9 cellular contexts compared by ENCODE assay signal in genomic region chrX:154738013-154738738, GRCh38. TPM values are rescaled to one million over a fixed set of nuclear protein-coding genes. Genes with fewer than 3 reads are reported as not detected.
DNase-seq lines count a peak whose midpoint lies in the region; ATAC-seq and TF ChIP-seq lines count a peak whose summit lies in the region.
"Had no signal": no experiment of that assay in that cellular context is flagged by ENCODE, and none has a peak within 500 bp of the region (broad histone marks: within the 10 kb centered on the region; RNA-seq: fewer than 3 reads in every experiment).

No MANE protein-coding gene starts in this region.

- H3K4me1 Mint-ChIP-seq in activated T-cell treated with anti-CD3 and anti-CD28 coated beads, Interleukin-2, amount 50 U/mL, for 24 hours (ENCODE audit: low read depth), result peaks cover 63% of the 10 kb centered on the region
- peaks cover 85% of the 10 kb centered on the region for H3K4me1 Mint-ChIP-seq in activated CD8-positive, alpha-beta T cell treated with anti-CD3 and anti-CD28 coated beads, Interleukin-2, amount 10 ng/mL, durations not matched to agents 7 days and 5 days (ENCODE audit: low read depth)
- 0 out of 2 replicates have a peak, but pooled peaks cover 6% of the 10 kb centered on the region for H3K4me1 Mint-ChIP-seq in WTC11

- WGBS in tibial nerve, 2 donors, result 46 to 51% methylated on average over 8 of the region's 8 CpGs

- no peaks in the 10 kb centered on the region for H3K36me3 ChIP-seq in tibial nerve

- intact Hi-C loops in left ventricle myocardium superior (cut with micrococcal nuclease), result no loop called here

- H3K9me3 Mint-ChIP-seq in activated T-cell treated with anti-CD3 and anti-CD28 coated beads, Interleukin-2, amount 50 U/mL, for 24 hours, result no peaks in the 10 kb centered on the region
- H3K9me3 Mint-ChIP-seq in activated CD8-positive, alpha-beta T cell treated with anti-CD3 and anti-CD28 coated beads, Interleukin-2, amount 10 ng/mL, durations not matched to agents 7 days and 5 days (ENCODE audit: insufficient read depth), result no peaks in the 10 kb centered on the region
- H3K9me3 Mint-ChIP-seq in WTC11, result no peaks in the 10 kb centered on the region

- peak overlapping the region; percentile 82 for H3K27ac Mint-ChIP-seq in activated T-cell treated with anti-CD3 and anti-CD28 coated beads, Interleukin-2, amount 50 U/mL, for 24 hours
- H3K27ac Mint-ChIP-seq in activated CD8-positive, alpha-beta T cell treated with anti-CD3 and anti-CD28 coated beads, Interleukin-2, amount 10 ng/mL, durations not matched to agents 7 days and 5 days, result peak overlapping the region; percentile 79
- H3K27ac Mint-ChIP-seq in WTC11, result no peak overlapping the region

- DNase-seq in activated T-cell treated with anti-CD3 and anti-CD28 coated beads, Interleukin-2, amount 50 U/mL, for 24 hours, result no peak
- no peak for DNase-seq in activated T-cell treated with anti-CD3 and anti-CD28 coated beads, Interleukin-2, amount 50 U/mL, for 48 hours
- DNase-seq in activated CD8-positive, alpha-beta T cell treated with anti-CD3 and anti-CD28 coated beads, Interleukin-2, amount 10 ng/mL, durations not matched to agents 7 days and 5 days, result peak; percentile 43
- peak; percentile 63 for DNase-seq in left ventricle myocardium superior
- DNase-seq in tibial nerve (ENCODE audit: low spot score in 2 of 2), result no peak
- no peak for DNase-seq in WTC11 (ENCODE audit: low spot score)
- no peak for DNase-seq in NCI-H524 treated with DMSO at 0.1 percent for 48 hours (lab: John Stamatoyannopoulos, UW)
- DNase-seq: nucleus accumbens had no signal

- CTCF ChIA-PET in activated CD8-positive, alpha-beta T cell treated with anti-CD3 and anti-CD28 coated beads, Interleukin-2, amount 10 ng/mL, durations not matched to agents 7 days and 5 days (lab: Charles Lee), result interaction anchor here (0.9 to 8.2 kb wide), 4 partner anchors 10 to 20 kb away, joined by 3 to 75 read pairs (median 8); partner anchors contain the start of gene GAB3
- CTCF ChIA-PET in WTC11 (lab: Charles Lee), result interaction anchor here (1.0 kb wide), 1 partner anchor 11 kb away, joined by 4 read pairs; no protein-coding TSS in a partner anchor

- H3K36me3 Mint-ChIP-seq in activated T-cell treated with anti-CD3 and anti-CD28 coated beads, Interleukin-2, amount 50 U/mL, for 24 hours (ENCODE audit: low read depth), result no peaks in the 10 kb centered on the region
- peaks cover 36% of the 10 kb centered on the region for H3K36me3 Mint-ChIP-seq in activated CD8-positive, alpha-beta T cell treated with anti-CD3 and anti-CD28 coated beads, Interleukin-2, amount 10 ng/mL, durations not matched to agents 7 days and 5 days (ENCODE audit: low read depth)
- H3K36me3 Mint-ChIP-seq in WTC11, result no peaks in the 10 kb centered on the region

- TF ChIP-seq POLR2A in tibial nerve (IDR thresholded peaks at IDR 0.05), result no peak

- no peak overlapping the region for H3K4me3 Mint-ChIP-seq in activated T-cell treated with anti-CD3 and anti-CD28 coated beads, Interleukin-2, amount 50 U/mL, for 24 hours
- H3K4me3 Mint-ChIP-seq in activated CD8-positive, alpha-beta T cell treated with anti-CD3 and anti-CD28 coated beads, Interleukin-2, amount 10 ng/mL, durations not matched to agents 7 days and 5 days, result peak overlapping the region; percentile 48
- no peak overlapping the region for H3K4me3 Mint-ChIP-seq in WTC11

- H3K4me1 ChIP-seq in tibial nerve, result peaks cover 0 to 49% (median 12%) of the 10 kb centered on the region in 4 donors

- H3K27me3 ChIP-seq in tibial nerve, result no peaks in the 10 kb centered on the region

- TF ChIP-seq CTCF in tibial nerve (IDR thresholded peaks at IDR 0.05) (no peak), WTC11 (IDR thresholded peaks at IDR 0.05) (no peak)

- H3K9me3 ChIP-seq in tibial nerve, result no peaks in the 10 kb centered on the region

- peak overlapping the region in 3 of 4 donors; percentile 19 to 83 (median 33) for H3K27ac ChIP-seq in tibial nerve

- ATAC-seq in activated CD8-positive, alpha-beta T cell treated with anti-CD3 and anti-CD28 coated beads, Interleukin-2, amount 10 ng/mL, durations not matched to agents 7 days and 5 days, result peak; percentile 37
- ATAC-seq in left ventricle myocardium superior, result peak; percentile 64
- ATAC-seq in WTC11, result no peak
- no peak for ATAC-seq in GM19324 (IDR thresholded peaks at IDR 0.05; ENCODE audit: low FRiP score, unreplicated experiment)

- POLR2A ChIA-PET in activated CD8-positive, alpha-beta T cell treated with anti-CD3 and anti-CD28 coated beads, Interleukin-2, amount 10 ng/mL, durations not matched to agents 7 days and 5 days (lab: Charles Lee), result interaction anchor here (0.7 to 1.3 kb wide), 3 partner anchors 21 to 69 kb away, joined by 3 to 5 read pairs (median 3); no protein-coding TSS in a partner anchor
- POLR2A ChIA-PET in WTC11 (lab: Charles Lee), result no interaction called here

- peaks cover 21% of the 10 kb centered on the region for H3K27me3 Mint-ChIP-seq in activated T-cell treated with anti-CD3 and anti-CD28 coated beads, Interleukin-2, amount 50 U/mL, for 24 hours
- no peaks in the 10 kb centered on the region for H3K27me3 Mint-ChIP-seq in activated CD8-positive, alpha-beta T cell treated with anti-CD3 and anti-CD28 coated beads, Interleukin-2, amount 10 ng/mL, durations not matched to agents 7 days and 5 days (ENCODE audit: low read depth)
- no peaks in the 10 kb centered on the region; the same call in 1 of the 2 replicates for H3K27me3 Mint-ChIP-seq in WTC11 (ENCODE audit: low read depth)

- no peak overlapping the region for H3K4me3 ChIP-seq in tibial nerve

- peak in 1 of 2 donors; percentile 48 for TF ChIP-seq EP300 in tibial nerve (IDR thresholded peaks at IDR 0.05)

TF ChIP-seq in WTC11, 78 proteins besides CTCF, POLR2A, EP300 and RAD21 (continues in another document):
- no peak for TF ChIP-seq ZNF396 (CRISPR knock-in tag; IDR thresholded peaks at IDR 0.05; ENCODE audit: borderline replicate concordance)
- TF ChIP-seq STAT6 (CRISPR knock-in tag; conservative IDR thresholded peaks at IDR 0.05; ENCODE audit: low read depth), result no peak
- no peak for TF ChIP-seq USF2 (CRISPR knock-in tag; IDR thresholded peaks at IDR 0.05)
- no peak for TF ChIP-seq ZNF317 (CRISPR knock-in tag; IDR thresholded peaks at IDR 0.05; ENCODE audit: borderline replicate concordance, low read depth)

RNA-seq across cellular contexts. Expression of gene GAB3, which starts 12.7 kb away (rescaled TPM):
- total RNA-seq in activated CD8-positive, alpha-beta T cell treated with anti-CD3 and anti-CD28 coated beads, Interleukin-2, amount 10 ng/mL, durations not matched to agents 7 days and 5 days, result 10 to 100 TPM in 1 of 2 experiments, 1 to 10 TPM in 1; 9.9 to 10.3 TPM
- total RNA-seq in left ventricle myocardium superior (14.1 TPM), tibial nerve (1 to 10 TPM; 5.1 to 7.5 (median 5.8) TPM), WTC11 (2021) (0.66 to 1.0 TPM (median 0.72 TPM) in 3 replicates)

RNA-seq across cellular contexts. Expression of gene DKC1, which starts 24.5 kb away (rescaled TPM):
- total RNA-seq in activated CD8-positive, alpha-beta T cell treated with anti-CD3 and anti-CD28 coated beads, Interleukin-2, amount 10 ng/mL, durations not matched to agents 7 days and 5 days, result 10 to 100 TPM; 76.0 to 82.8 TPM
- total RNA-seq in left ventricle myocardium superior (24.1 TPM), tibial nerve (10 to 100 TPM; 24.1 to 37.8 (median 29.4) TPM), WTC11 (2021) (108 to 123 TPM (median 112 TPM) in 3 replicates)

Comparison
In these comparisons a context has a peak if more than half of its experiments do, and no peak if none do; other contexts are left out.
1. DNase-seq: peak in activated CD8-positive, alpha-beta T cell treated with anti-CD3 and anti-CD28 coated beads, Interleukin-2, amount 10 ng/mL, durations not matched to agents 7 days and 5 days (single experiment) and left ventricle myocardium superior (single experiment); none in activated T-cell treated with anti-CD3 and anti-CD28 coated beads, Interleukin-2, amount 50 U/mL, for 24 hours (single experiment), activated T-cell treated with anti-CD3 and anti-CD28 coated beads, Interleukin-2, amount 50 U/mL, for 48 hours (0 of 2), tibial nerve (0 of 2), WTC11 (single experiment) and NCI-H524 treated with DMSO at 0.1 percent for 48 hours (single experiment).
2. ATAC-seq: peak in activated CD8-positive, alpha-beta T cell treated with anti-CD3 and anti-CD28 coated beads, Interleukin-2, amount 10 ng/mL, durations not matched to agents 7 days and 5 days (single experiment) and left ventricle myocardium superior (single experiment); none in WTC11 (single experiment) and GM19324 (single experiment).